1 cellular context compared by ENCODE assay signal in the genomic region with DNA sequence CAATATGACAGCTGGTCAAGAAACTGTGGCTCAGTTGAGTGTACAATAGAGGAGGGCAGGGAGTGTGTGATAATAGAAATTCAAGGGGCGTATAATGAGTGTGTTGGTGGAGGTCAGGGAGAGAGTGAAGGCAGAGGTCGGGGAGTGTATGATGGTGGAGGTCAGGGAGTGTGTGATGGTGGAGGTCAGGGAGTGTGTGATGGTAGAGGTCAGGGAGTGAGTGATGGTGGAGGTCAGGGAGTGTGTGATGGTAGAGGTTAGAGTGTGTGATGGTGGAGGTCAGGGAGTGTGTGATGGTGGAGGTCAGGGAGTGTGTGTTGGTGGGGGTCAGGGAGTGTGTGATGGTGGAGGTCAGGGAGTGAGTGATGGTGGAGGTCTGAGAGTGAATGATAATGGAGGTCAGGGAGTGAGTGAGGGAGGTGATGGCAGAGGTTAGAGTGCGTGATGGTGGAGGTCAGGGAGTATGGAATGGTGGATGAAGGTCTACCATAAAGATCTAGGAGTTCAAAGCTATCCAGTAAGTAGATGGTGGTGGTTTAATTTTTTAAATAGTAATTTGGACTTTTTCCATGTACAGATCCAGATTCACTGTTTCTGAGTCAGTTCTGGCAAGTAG.
TF ChIP-seq lines count a peak whose summit lies in the region.

No MANE protein-coding gene starts in this region.

TF ChIP-seq in H1, 55 proteins besides CTCF, POLR2A, EP300 and RAD21:
- TF ChIP-seq NANOG (IDR thresholded peaks at IDR 0.05; ENCODE audit: insufficient read depth, low read depth, low read length, poor library complexity, severe bottlenecking) (no peak), RFX5 (IDR thresholded peaks at IDR 0.05; ENCODE audit: borderline replicate concordance, low read depth, low read length) (no peak), SIN3A (conservative IDR thresholded peaks at IDR 0.05 in 1 of 2, IDR thresholded peaks at IDR 0.05 in 1 of 2; ENCODE audit: low read depth in 1 of 2, low read length in 2 of 2) (no peak), EGR1 (IDR thresholded peaks at IDR 0.05; ENCODE audit: borderline replicate concordance, low read depth, low read length) (no peak), KDM1A (IDR thresholded peaks at IDR 0.05; ENCODE audit: borderline replicate concordance, low read length) (no peak), TAF7 (optimal IDR thresholded peaks at IDR 0.05; ENCODE audit: borderline replicate concordance, low read depth, low read length) (no peak), ASH2L (IDR thresholded peaks at IDR 0.05; ENCODE audit: low read length) (no peak), SP2 (IDR thresholded peaks at IDR 0.05; ENCODE audit: low read length) (no peak), ATF2 (IDR thresholded peaks at IDR 0.05; ENCODE audit: low read length) (no peak), GABPA (IDR thresholded peaks at IDR 0.05; ENCODE audit: borderline replicate concordance, insufficient read depth, low read length) (no peak), HDAC6 (IDR thresholded peaks at IDR 0.05; ENCODE audit: low read depth, low read length) (no peak), CTBP2 (IDR thresholded peaks at IDR 0.05; ENCODE audit: borderline replicate concordance, insufficient read depth, insufficient read length, low read length) (no peak), TBP (IDR thresholded peaks at IDR 0.05; ENCODE audit: low read depth, low read length) (no peak), ZNF274 (IDR thresholded peaks at IDR 0.05; ENCODE audit: borderline replicate concordance, extremely low read depth, low read length) (no peak)
- TF ChIP-seq, protein P1, sequence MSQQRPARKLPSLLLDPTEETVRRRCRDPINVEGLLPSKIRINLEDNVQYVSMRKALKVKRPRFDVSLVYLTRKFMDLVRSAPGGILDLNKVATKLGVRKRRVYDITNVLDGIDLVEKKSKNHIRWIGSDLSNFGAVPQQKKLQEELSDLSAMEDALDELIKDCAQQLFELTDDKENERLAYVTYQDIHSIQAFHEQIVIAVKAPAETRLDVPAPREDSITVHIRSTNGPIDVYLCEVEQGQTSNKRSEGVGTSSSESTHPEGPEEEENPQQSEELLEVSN (IDR thresholded peaks at IDR 0.05): no peak
